In genomic region chr17:47530557-47531227, GRCh38 we compare ENCODE assay signal across 8 cellular contexts. TPM values are rescaled to one million over a fixed set of nuclear protein-coding genes. Genes with fewer than 3 reads are reported as not detected.
A peak's percentile ranks its signal among the peaks of the same experiment; 100 is the strongest.
DNase-seq lines count a peak whose midpoint lies in the region; ATAC-seq lines count a peak whose summit lies in the region.
"Not testable (repeated sequence)": the region's sequence is repeated elsewhere in the genome, so short reads cannot be mapped to it uniquely, and the experiment has no call there.

A gene with protein sequence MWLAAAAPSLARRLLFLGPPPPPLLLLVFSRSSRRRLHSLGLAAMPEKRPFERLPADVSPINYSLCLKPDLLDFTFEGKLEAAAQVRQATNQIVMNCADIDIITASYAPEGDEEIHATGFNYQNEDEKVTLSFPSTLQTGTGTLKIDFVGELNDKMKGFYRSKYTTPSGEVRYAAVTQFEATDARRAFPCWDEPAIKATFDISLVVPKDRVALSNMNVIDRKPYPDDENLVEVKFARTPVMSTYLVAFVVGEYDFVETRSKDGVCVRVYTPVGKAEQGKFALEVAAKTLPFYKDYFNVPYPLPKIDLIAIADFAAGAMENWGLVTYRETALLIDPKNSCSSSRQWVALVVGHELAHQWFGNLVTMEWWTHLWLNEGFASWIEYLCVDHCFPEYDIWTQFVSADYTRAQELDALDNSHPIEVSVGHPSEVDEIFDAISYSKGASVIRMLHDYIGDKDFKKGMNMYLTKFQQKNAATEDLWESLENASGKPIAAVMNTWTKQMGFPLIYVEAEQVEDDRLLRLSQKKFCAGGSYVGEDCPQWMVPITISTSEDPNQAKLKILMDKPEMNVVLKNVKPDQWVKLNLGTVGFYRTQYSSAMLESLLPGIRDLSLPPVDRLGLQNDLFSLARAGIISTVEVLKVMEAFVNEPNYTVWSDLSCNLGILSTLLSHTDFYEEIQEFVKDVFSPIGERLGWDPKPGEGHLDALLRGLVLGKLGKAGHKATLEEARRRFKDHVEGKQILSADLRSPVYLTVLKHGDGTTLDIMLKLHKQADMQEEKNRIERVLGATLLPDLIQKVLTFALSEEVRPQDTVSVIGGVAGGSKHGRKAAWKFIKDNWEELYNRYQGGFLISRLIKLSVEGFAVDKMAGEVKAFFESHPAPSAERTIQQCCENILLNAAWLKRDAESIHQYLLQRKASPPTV (plus strand): TSS chr17:47531108. CDS start chr17:47531301, 193 bp downstream.

- H3K18ac ChIP-seq in neuronal stem cell (ENCODE audit: low read length) = not testable (repeated sequence)

- not testable (repeated sequence) for H3K4me1 ChIP-seq in neuronal stem cell (ENCODE audit: control insufficient read depth in 2 of 2, insufficient read depth in 1 of 2, low read depth in 1 of 2, low read length in 2 of 2); stomach smooth muscle (ENCODE audit: control insufficient read depth, insufficient read depth, low read length)

- peaks cover 10% of the 10 kb centered on the region for H3K4me1 Mint-ChIP-seq in activated naive CD4-positive, alpha-beta T cell treated with anti-CD3 and anti-CD28 coated beads, Interleukin-2, amount 50 U/mL, for 24 hours

- WGBS in neuronal stem cell (ENCODE audit: extremely low coverage in 2 of 2, insufficient read length in 2 of 2, insufficient replicate concordance in 1 of 2), 2 donors = no CpG with 5 or more reads among the region's 59 CpGs

- in situ Hi-C loops in G401 (cut with HindIII; ENCODE audit: low sequenced_read_pairs) = not testable (repeated sequence)

- not testable (repeated sequence) for H2BK5ac ChIP-seq in neuronal stem cell (ENCODE audit: low read length)

- H2BK12ac ChIP-seq in neuronal stem cell (ENCODE audit: low read length) = not testable (repeated sequence)

- H2BK15ac ChIP-seq in neuronal stem cell (ENCODE audit: low read length) = not testable (repeated sequence)

- H3K14ac ChIP-seq in neuronal stem cell (ENCODE audit: low read length) = not testable (repeated sequence)

- H3K4me2 ChIP-seq in neuronal stem cell (ENCODE audit: insufficient read depth, low read length, poor library complexity, severe bottlenecking) = peak within 1 kb of the TSS; percentile 33

- H4K91ac ChIP-seq in neuronal stem cell (ENCODE audit: low read depth, low read length, poor library complexity) = not testable (repeated sequence)

- H3K9ac ChIP-seq in neuronal stem cell (ENCODE audit: low read depth, low read length, poor library complexity) (peak within 1 kb of the TSS; percentile 60), stomach smooth muscle (ENCODE audit: low read length in 2 of 2) (peak within 1 kb of the TSS; percentile 55 to 60)

- peak; percentile 72 for ATAC-seq in HG02571 (IDR thresholded peaks at IDR 0.05; ENCODE audit: unreplicated experiment)

- H3K27ac Mint-ChIP-seq in activated naive CD4-positive, alpha-beta T cell treated with anti-CD3 and anti-CD28 coated beads, Interleukin-2, amount 50 U/mL, for 24 hours = peak within 1 kb of the TSS; percentile 92

- not testable (repeated sequence) for H3K9me3 Mint-ChIP-seq in activated naive CD4-positive, alpha-beta T cell treated with anti-CD3 and anti-CD28 coated beads, Interleukin-2, amount 50 U/mL, for 24 hours

- H3K9me3 ChIP-seq in neuronal stem cell (replicated peaks in 1 of 2; ENCODE audit: control insufficient read depth in 2 of 2, insufficient read depth in 1 of 2, low read depth in 1 of 2, low read length in 2 of 2); stomach smooth muscle (ENCODE audit: control insufficient read depth in 2 of 2, low read length in 2 of 2): not testable (repeated sequence)

- peak within 1 kb of the TSS; percentile 81 to 82 for H3K4me3 ChIP-seq in neuronal stem cell (ENCODE audit: low read length in 2 of 2)
- peak within 1 kb of the TSS; percentile 65 to 73 for H3K4me3 ChIP-seq in stomach smooth muscle (ENCODE audit: low read length in 2 of 2)

- H4K8ac ChIP-seq in neuronal stem cell (ENCODE audit: low read depth, low read length) = not testable (repeated sequence)

- H3K27ac ChIP-seq in neuronal stem cell (replicated peaks; ENCODE audit: low read length) (peak within 1 kb of the TSS; percentile 82), stomach smooth muscle (ENCODE audit: low read length) (peak within 1 kb of the TSS; percentile 58)

- DNase-seq in G401 (ENCODE audit: low spot score) (peak; percentile 84), NCI-H1092 (lab: John Stamatoyannopoulos, UW) (peak; percentile 81), SKM-1 treated with dmso at 0.1 percent for 144 hours (lab: John Stamatoyannopoulos, UW; ENCODE audit: unreplicated experiment) (peak; percentile 65), germinal center (ENCODE audit: low spot score) (peak; percentile 87), neuronal stem cell (ENCODE audit: low spot score) (peak; percentile 69)

- not testable (repeated sequence) for H3K36me3 Mint-ChIP-seq in activated naive CD4-positive, alpha-beta T cell treated with anti-CD3 and anti-CD28 coated beads, Interleukin-2, amount 50 U/mL, for 24 hours

- not testable (repeated sequence) for H3K36me3 ChIP-seq in neuronal stem cell (replicated peaks in 1 of 2; ENCODE audit: control insufficient read depth in 2 of 2, insufficient read depth in 2 of 2, low read length in 2 of 2); stomach smooth muscle (ENCODE audit: control insufficient read depth in 2 of 2, insufficient read depth in 2 of 2, low read length in 2 of 2)

- peak within 1 kb of the TSS; percentile 94 for H3K4me3 Mint-ChIP-seq in activated naive CD4-positive, alpha-beta T cell treated with anti-CD3 and anti-CD28 coated beads, Interleukin-2, amount 50 U/mL, for 24 hours

- not testable (repeated sequence) for H2BK120ac ChIP-seq in neuronal stem cell (ENCODE audit: low read depth, low read length)

- H3K27me3 ChIP-seq in neuronal stem cell (ENCODE audit: control insufficient read depth in 3 of 3, insufficient read depth in 3 of 3, low read depth in 1 of 3, low read length in 3 of 3); stomach smooth muscle (ENCODE audit: control insufficient read depth in 1 of 2, insufficient read depth in 2 of 2, low read length in 2 of 2): not testable (repeated sequence)

- not testable (repeated sequence) for H2AK5ac ChIP-seq in neuronal stem cell (ENCODE audit: low read depth, low read length)

- not testable (repeated sequence) for H3K4ac ChIP-seq in neuronal stem cell (ENCODE audit: low read length)

- H2AFZ ChIP-seq in neuronal stem cell (ENCODE audit: low read length) = peak within 1 kb of the TSS; percentile 89

- not testable (repeated sequence) for H3K79me1 ChIP-seq in neuronal stem cell (ENCODE audit: low read depth, low read length)

- H3K23ac ChIP-seq in neuronal stem cell (ENCODE audit: low read depth, low read length, poor library complexity) = not testable (repeated sequence)

- H3K27me3 Mint-ChIP-seq in activated naive CD4-positive, alpha-beta T cell treated with anti-CD3 and anti-CD28 coated beads, Interleukin-2, amount 50 U/mL, for 24 hours = not testable (repeated sequence)

RNA-seq across cellular contexts. Expression of the gene that starts here (rescaled TPM):
- total RNA-seq in G401 (2014; rRNA removed; shearing (Covaris generic)) = 58.9 and 70.4 TPM in 2 replicates
- polyA plus RNA-seq in neuronal stem cell (2013, experiment 1 of 2) = 69.7 TPM
- polyA plus RNA-seq in neuronal stem cell (2013, experiment 2 of 2) = 68.5 TPM

Comparison
In these comparisons a context has a peak if more than half of its experiments do, and no peak if none do; other contexts are left out.
1. Peak in every context shown above with its lines: DNase-seq, ATAC-seq, H3K4me3 ChIP-seq and H3K27ac ChIP-seq.